ENCODE assay signal across 17 cellular contexts in the genomic region with DNA sequence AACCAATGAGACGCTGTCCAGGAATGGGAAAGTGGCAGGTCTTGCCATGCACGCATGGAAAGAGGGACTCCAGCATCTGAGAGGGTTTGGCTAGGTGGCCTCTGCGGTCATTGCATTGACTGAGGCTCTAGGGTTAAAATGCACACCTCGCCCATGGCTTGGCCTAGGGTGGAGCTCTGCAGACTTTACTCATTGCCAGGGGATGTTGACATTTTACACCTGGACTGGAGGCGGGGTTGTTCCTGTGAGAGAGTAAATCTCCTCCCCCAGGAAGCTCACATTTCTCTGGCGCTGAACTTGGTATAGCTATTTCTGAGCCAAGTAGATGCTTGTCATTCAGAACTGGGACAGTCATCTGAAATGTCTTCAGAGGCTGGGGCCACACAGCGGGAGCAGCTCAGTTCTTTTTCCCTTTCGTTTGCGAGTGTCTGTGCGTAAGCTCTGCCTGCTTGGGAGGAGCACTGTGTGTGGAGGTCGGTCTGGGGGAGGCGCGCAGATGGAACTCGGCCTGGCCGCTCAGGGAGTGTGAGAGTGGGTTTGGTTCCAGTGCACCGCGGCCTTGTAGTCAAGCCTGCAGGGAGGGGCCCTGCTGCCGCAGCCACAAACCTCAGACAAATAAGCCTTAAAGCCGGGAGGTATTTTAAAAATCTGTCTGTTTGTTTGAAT.
DNase-seq lines count a peak whose midpoint lies in the region; ATAC-seq, FAIRE-seq and TF ChIP-seq lines count a peak whose summit lies in the region.
"Had no signal": no experiment of that assay in that cellular context is flagged by ENCODE, and none has a peak within 500 bp of the region (broad histone marks: within the 10 kb centered on the region; RNA-seq: fewer than 3 reads in every experiment).

No MANE protein-coding gene starts in this region.

- intact Hi-C loops in sciatic nerve (cut with DNase I), result no loop called here

- H3K27ac ChIP-seq in RWPE2 (ENCODE audit: poor library complexity, severe bottlenecking), result no peak overlapping the region
- H3K27ac ChIP-seq: skin epidermis had no signal

- FAIRE-seq in RCC 7860 (lab: Jason Lieb, UNC), result no peak
- FAIRE-seq: endometrium, K562 had no signal

- ATAC-seq in RWPE2 (ENCODE audit: low read depth), result peak; percentile 93
- ATAC-seq in sciatic nerve, result peak; percentile 78
- ATAC-seq: activated CD8-positive, alpha-beta T cell treated with anti-CD3 and anti-CD28 coated beads for 36 hours; K562 had no signal

- peaks cover 17% of the 10 kb centered on the region for H3K4me1 ChIP-seq in RWPE2 (ENCODE audit: insufficient read depth, poor library complexity, severe bottlenecking)

- peaks cover 83% of the 10 kb centered on the region for H3K36me3 ChIP-seq in RWPE2 (ENCODE audit: low read depth)

- H3K27me3 ChIP-seq in RWPE2 (ENCODE audit: insufficient read depth, poor library complexity, severe bottlenecking), result no peaks in the 10 kb centered on the region

- H3K4me3 ChIP-seq in RWPE2 (ENCODE audit: severe bottlenecking), result no peak overlapping the region
- H3K4me3 ChIP-seq: K562, skin epidermis had no signal

- H3K9me3 ChIP-seq in RWPE2 (ENCODE audit: severe bottlenecking), result no peaks in the 10 kb centered on the region

- DNase-seq in HuH-7.5 (ENCODE audit: low spot score), result peak; percentile 25
- no peak for DNase-seq in RWPE2 (ENCODE audit: low spot score)
- peak; percentile 6 for DNase-seq in kidney tubule cell (ENCODE audit: low spot score)
- DNase-seq in sciatic nerve (ENCODE audit: low spot score), result no peak
- no peak for DNase-seq in NCI-H2081 (lab: John Stamatoyannopoulos, UW)
- DNase-seq in RCC 7860 (ENCODE audit: low spot score), result no peak
- DNase-seq in hepatic stellate cell (ENCODE audit: low spot score), result no peak
- DNase-seq in NCI-H2081 treated with DMSO at 0.1 percent for 48 hours (lab: John Stamatoyannopoulos, UW), result no peak
- DNase-seq: activated CD8-positive, alpha-beta T cell treated with anti-CD3 and anti-CD28 coated beads for 36 hours; activated effector memory CD4-positive, alpha-beta T cell treated with anti-CD3 and anti-CD28 coated beads, Interleukin-2, amount 50 U/mL, for 16 hours; COR-L47; NCI-H1930; RPMI8226; T-helper 9 cell had no signal

- TF ChIP-seq CTCF in RWPE2 (IDR thresholded peaks at IDR 0.05; ENCODE audit: poor library complexity, severe bottlenecking), result no peak

Comparison
In these comparisons a context has a peak if more than half of its experiments do, and no peak if none do; other contexts are left out.
1. DNase-seq: peak in HuH-7.5 (single experiment) and kidney tubule cell (single experiment); none in RWPE2 (single experiment), sciatic nerve (single experiment), NCI-H2081 (0 of 2), RCC 7860 (single experiment), hepatic stellate cell (single experiment) and NCI-H2081 treated with DMSO at 0.1 percent for 48 hours (single experiment).